Comparison of ENCODE assay signal across 9 cellular contexts in genomic region chr7:55066479-55066878, GRCh38. TPM values are rescaled to one million over a fixed set of nuclear protein-coding genes. Genes with fewer than 3 reads are reported as not detected.
A peak's percentile ranks its signal among the peaks of the same experiment; 100 is the strongest.
DNase-seq lines count a peak whose midpoint lies in the region; ATAC-seq and TF ChIP-seq lines count a peak whose summit lies in the region.
"Had no signal": no experiment of that assay in that cellular context is flagged by ENCODE, and none has a peak within 500 bp of the region (broad histone marks: within the 10 kb centered on the region; RNA-seq: fewer than 3 reads in every experiment).

No MANE protein-coding gene starts in this region.

- TF ChIP-seq CTCF in cardiac fibroblast (IDR thresholded peaks at IDR 0.05; ENCODE audit: low read depth, low read length) = no peak
- TF ChIP-seq CTCF in tibial nerve (IDR thresholded peaks at IDR 0.05) = no peak

- H3K4me1 ChIP-seq in mesodermal cell (ENCODE audit: control insufficient read depth, insufficient read depth, low read length, poor library complexity, severe bottlenecking) (peaks cover 39% of the 10 kb centered on the region), tibial nerve (peaks cover 0 to 77% (median 21%) of the 10 kb centered on the region in 4 donors)

- H3K27ac ChIP-seq in mesodermal cell (ENCODE audit: low read depth, low read length, severe bottlenecking) = peak overlapping the region; percentile 97
- peak overlapping the region in 3 of 4 donors; percentile 60 to 88 (median 82) for H3K27ac ChIP-seq in tibial nerve

- no peak for ATAC-seq in GM21515 (IDR thresholded peaks at IDR 0.05; ENCODE audit: unreplicated experiment)

- no peaks in the 10 kb centered on the region for H3K27me3 ChIP-seq in tibial nerve

- TF ChIP-seq EP300 in tibial nerve (IDR thresholded peaks at IDR 0.05) = peak in 1 of 2 donors; percentile 29

- H3K36me3 ChIP-seq in mesodermal cell (ENCODE audit: control insufficient read depth, insufficient read depth, low read length) = no peaks in the 10 kb centered on the region
- no peaks in the 10 kb centered on the region for H3K36me3 ChIP-seq in tibial nerve

- no peaks in the 10 kb centered on the region for H3K9me3 ChIP-seq in mesodermal cell (ENCODE audit: control insufficient read depth, low read length)
- H3K9me3 ChIP-seq in tibial nerve = no peaks in the 10 kb centered on the region

- DNase-seq in LHCN-M2 (ENCODE audit: low read depth) (peak; percentile 72), cardiac fibroblast (ENCODE audit: low read depth in 2 of 2) (peak; percentile 52 to 54), tibial nerve (ENCODE audit: low spot score in 2 of 2) (no peak), DMS114 treated with DMSO at 0.1 percent for 48 hours (lab: John Stamatoyannopoulos, UW; ENCODE audit: unreplicated experiment) (no peak), DMS153 (lab: John Stamatoyannopoulos, UW) (no peak)
- DNase-seq: NCI-H446 treated with DMSO at 0.1 percent for 48 hours had no signal

- WGBS in mesodermal cell (ENCODE audit: insufficient coverage in 2 of 2), 2 experiments = 37 to 50% methylated on average over 3 to 5 of the region's 6 CpGs
- WGBS in tibial nerve, 2 donors = 36 to 46% methylated on average over 6 of the region's 6 CpGs

- H3K4me3 ChIP-seq in cardiac fibroblast (replicated peaks in 1 of 2; ENCODE audit: low read depth in 2 of 2, low read length in 2 of 2) = no peak overlapping the region
- H3K4me3 ChIP-seq in mesodermal cell (ENCODE audit: extremely low read depth, insufficient read depth, low read length, poor library complexity, severe bottlenecking) = no peak overlapping the region
- no peak overlapping the region for H3K4me3 ChIP-seq in tibial nerve

- no peak for TF ChIP-seq POLR2A in tibial nerve (IDR thresholded peaks at IDR 0.05)

RNA-seq across cellular contexts. Expression of gene EGFR, which starts 47.7 kb away (rescaled TPM):
- total RNA-seq in LHCN-M2 (2014; rRNA removed) = 78.7 and 94.1 TPM in 2 replicates
- 26.0 TPM for polyA plus RNA-seq in LHCN-M2 (2012)
- 9.6 TPM for polyA plus RNA-seq in mesodermal cell (2013, experiment 1 of 2)
- 8.5 TPM for polyA plus RNA-seq in mesodermal cell (2013, experiment 2 of 2)
- total RNA-seq in tibial nerve = 100 to 1,000 TPM in 3 of 4 donors, 10 to 100 TPM in 1; 72.3 to 136 (median 127) TPM
- polyA plus RNA-seq: IgD-negative memory B cell had no signal

Comparison
In these comparisons a context has a peak if more than half of its experiments do, and no peak if none do; other contexts are left out.
1. DNase-seq: peak in LHCN-M2 (single experiment) and cardiac fibroblast (2 of 2); none in tibial nerve (0 of 2), DMS114 treated with DMSO at 0.1 percent for 48 hours (single experiment) and DMS153 (single experiment).